ENCODE assay signal across 22 cellular contexts in genomic region chr13:111790621-111791020, GRCh38.
"Had no signal": no experiment of that assay in that cellular context is flagged by ENCODE, and none has a peak within 500 bp of the region (broad histone marks: within the 10 kb centered on the region; RNA-seq: fewer than 3 reads in every experiment).

No MANE protein-coding gene starts in this region.

- H3K36me3 Mint-ChIP-seq: activated naive CD4-positive, alpha-beta T cell treated with anti-CD3 and anti-CD28 coated beads, Interleukin-2, amount 50 U/mL, for 24 hours; memory B cell; T-cell had no signal

- ATAC-seq: body of pancreas, gastrocnemius medialis, left cardiac atrium, T-cell had no signal

- DNase-seq: activated CD4-positive, alpha-beta T cell treated with anti-CD3 and anti-CD28 coated beads, Interleukin-2, amount 50 U/mL, for 1 hour; activated CD4-positive, CD25-positive, alpha-beta regulatory T cell treated with anti-CD3 and anti-CD28 coated beads, Interleukin-2, amount 50 U/mL, for 72 hours; activated gamma-delta T cell treated with Interleukin-2 at 50 U/mL for 16 hours; activated T-cell treated with anti-CD3 and anti-CD28 coated beads, Interleukin-2, amount 50 U/mL, for 1 hour; anterior cingulate cortex; body of pancreas; esophagus squamous epithelium; gastrocnemius medialis; hippocampal formation; left cardiac atrium; nephron progenitor cell; nucleus accumbens; stimulated activated CD4-positive, alpha-beta T cell treated with anti-CD3 and anti-CD28 coated beads, Interleukin-4, amount 100 ng/mL, for 24 hours; stimulated activated naive CD4-positive, alpha-beta T cell treated with Interleukin-2 at 50 U/mL for 16 hours; T-cell had no signal

- H3K9me3 ChIP-seq: body of pancreas, esophagus squamous epithelium, gastrocnemius medialis, thoracic aorta had no signal

- H3K27me3 ChIP-seq: body of pancreas had no signal

- H3K4me3 Mint-ChIP-seq: activated naive CD4-positive, alpha-beta T cell treated with anti-CD3 and anti-CD28 coated beads, Interleukin-2, amount 50 U/mL, for 24 hours; memory B cell; nephron progenitor cell; T-cell; T-helper 2 cell treated with Interferon-gamma antibody and Interleukin-4, amounts not matched to agents 5 μg/mL and 100 μg/mL, for 36 hours had no signal

- H3K4me1 Mint-ChIP-seq: activated naive CD4-positive, alpha-beta T cell treated with anti-CD3 and anti-CD28 coated beads, Interleukin-2, amount 50 U/mL, for 24 hours; memory B cell; nephron progenitor cell; T-cell had no signal

- H3K9me3 Mint-ChIP-seq: activated naive CD4-positive, alpha-beta T cell treated with anti-CD3 and anti-CD28 coated beads, Interleukin-2, amount 50 U/mL, for 24 hours; memory B cell; nephron progenitor cell; T-cell; T-helper 2 cell treated with Interferon-gamma antibody and Interleukin-4, amounts not matched to agents 5 μg/mL and 100 μg/mL, for 36 hours had no signal

- H3K36me3 ChIP-seq: cardiac muscle cell, esophagus squamous epithelium, gastrocnemius medialis, thoracic aorta had no signal

- H3K27ac Mint-ChIP-seq: activated naive CD4-positive, alpha-beta T cell treated with anti-CD3 and anti-CD28 coated beads, Interleukin-2, amount 50 U/mL, for 24 hours; memory B cell; nephron progenitor cell; T-cell; T-helper 2 cell treated with Interferon-gamma antibody and Interleukin-4, amounts not matched to agents 5 μg/mL and 100 μg/mL, for 36 hours had no signal

- H3K27me3 Mint-ChIP-seq: memory B cell had no signal

- H3K27ac ChIP-seq: body of pancreas, cardiac muscle cell, esophagus squamous epithelium, gastrocnemius medialis, thoracic aorta, VCaP had no signal

- H3K4me3 ChIP-seq: body of pancreas, cardiac muscle cell, esophagus squamous epithelium, gastrocnemius medialis, thoracic aorta had no signal

- H3K4me1 ChIP-seq: body of pancreas, esophagus squamous epithelium, gastrocnemius medialis had no signal

- FAIRE-seq: islet of Langerhans had no signal
